ENCODE assay signal across 8 cellular contexts in genomic region chr3:130110622-130111169, GRCh38. TPM values are rescaled to one million over a fixed set of nuclear protein-coding genes. Genes with fewer than 3 reads are reported as not detected.
DNase-seq lines count a peak whose midpoint lies in the region; ATAC-seq and TF ChIP-seq lines count a peak whose summit lies in the region.
"Not testable (repeated sequence)": the region's sequence is repeated elsewhere in the genome, so short reads cannot be mapped to it uniquely, and the experiment has no call there.

No MANE protein-coding gene starts in this region.

- WGBS in ectodermal cell, 2 experiments, result 1 to 2% methylated on average over 16 to 17 of the region's 17 CpGs
- 10 to 15% methylated on average over 10 to 16 of the region's 17 CpGs for WGBS in testis, 2 donors

- H3K27ac ChIP-seq in Peyer's patch, result peak overlapping the region; percentile 84 to 90 (median 86)
- H3K27ac ChIP-seq in ectodermal cell (ENCODE audit: insufficient read depth, low read depth, low read length, poor library complexity, severe bottlenecking); iPS-20b (ENCODE audit: low read length): not testable (repeated sequence)
- peak overlapping the region; percentile 90 for H3K27ac ChIP-seq in osteoblast (ENCODE audit: low read depth, low read length)
- H3K27ac ChIP-seq in testis, result peak overlapping the region; percentile 67 to 72

- H3K4me1 ChIP-seq in Peyer's patch, result peaks cover 0 to 14% (median 0%) of the 10 kb centered on the region in 4 donors
- not testable (repeated sequence) for H3K4me1 ChIP-seq in ectodermal cell (ENCODE audit: control insufficient read depth, insufficient read depth, low read length); iPS-20b (ENCODE audit: insufficient read depth, low read length); testis
- peaks cover 11% of the 10 kb centered on the region for H3K4me1 ChIP-seq in osteoblast (ENCODE audit: insufficient read depth, low read length)

- TF ChIP-seq CTCF in Calu3 (IDR thresholded peaks at IDR 0.05; ENCODE audit: unreplicated experiment); Peyer's patch (IDR thresholded peaks at IDR 0.05); osteoblast (IDR thresholded peaks at IDR 0.05; ENCODE audit: extremely low read depth, low read depth, low read length); testis (IDR thresholded peaks at IDR 0.05): not testable (repeated sequence)

- H3K4me1 Mint-ChIP-seq in Calu3 (ENCODE audit: low read depth, unreplicated experiment), result peaks cover 27% of the 10 kb centered on the region
- H3K4me1 Mint-ChIP-seq in activated T-cell treated with anti-CD3 and anti-CD28 coated beads, Interleukin-2, amount 50 U/mL, for 72 hours (ENCODE audit: low read depth), result peaks cover 33% of the 10 kb centered on the region

- H3K79me2 ChIP-seq in osteoblast (ENCODE audit: insufficient read depth, low read length), result not testable (repeated sequence)

- intact Hi-C loops in Calu3 (cut with micrococcal nuclease; ENCODE audit: unreplicated experiment); testis (cut with DNase I; ENCODE audit: low total_unique reads): not testable (repeated sequence)

- H3K27me3 Mint-ChIP-seq in Calu3 (ENCODE audit: unreplicated experiment); activated T-cell treated with anti-CD3 and anti-CD28 coated beads, Interleukin-2, amount 50 U/mL, for 72 hours (ENCODE audit: low read depth): not testable (repeated sequence)

- H3K9me3 ChIP-seq in Peyer's patch; ectodermal cell (ENCODE audit: control insufficient read depth, low read length); iPS-20b (ENCODE audit: insufficient read depth, low read depth, low read length); osteoblast (ENCODE audit: low read depth, low read length); testis: not testable (repeated sequence)

- BruUV-seq in Calu3 (replicated peaks; lab: Mats Ljungman, UMichigan), result TSS peak; percentile 52

- H3K36me3 Mint-ChIP-seq in Calu3 (ENCODE audit: insufficient read depth, unreplicated experiment), result peaks cover 44% of the 10 kb centered on the region
- H3K36me3 Mint-ChIP-seq in activated T-cell treated with anti-CD3 and anti-CD28 coated beads, Interleukin-2, amount 50 U/mL, for 72 hours (ENCODE audit: insufficient read depth in 2 of 2), result not testable (repeated sequence)

- ATAC-seq in activated T-cell treated with anti-CD3 and anti-CD28 coated beads, Interleukin-2, amount 50 U/mL, for 72 hours (replicated peaks in 1 of 2), result not testable (repeated sequence)

- peak overlapping the region; percentile 79 for H3K27ac Mint-ChIP-seq in Calu3 (ENCODE audit: unreplicated experiment)
- H3K27ac Mint-ChIP-seq in activated T-cell treated with anti-CD3 and anti-CD28 coated beads, Interleukin-2, amount 50 U/mL, for 72 hours, result peak overlapping the region; percentile 63

- H4K20me1 ChIP-seq in osteoblast (ENCODE audit: insufficient read depth, low read length), result not testable (repeated sequence)

- CTCF ChIA-PET in Calu3 (lab: Charles Lee), result interaction anchor here (0.6 to 3.1 kb wide), 5 partner anchors 34 to 593 kb away, joined by 3 to 20 read pairs (median 8); no protein-coding TSS in a partner anchor

- in situ Hi-C loops in KBM-7 (cut with MboI; ENCODE audit: low pct_unique_long_range_greater_than_20kb, low sequenced_read_pairs), result not testable (repeated sequence)

- H3K4me3 ChIP-seq in Peyer's patch (peak overlapping the region; percentile 69 to 97 (median 78)), ectodermal cell (ENCODE audit: insufficient read depth, low read depth, low read length) (peak overlapping the region; percentile 77), iPS-20b (ENCODE audit: low read length) (peak overlapping the region; percentile 84), osteoblast (ENCODE audit: insufficient read depth, low read length) (peak overlapping the region; percentile 86), testis (peak overlapping the region; percentile 74 to 75)

- H3K36me3 ChIP-seq in Peyer's patch; ectodermal cell (ENCODE audit: control insufficient read depth, insufficient read depth, low read length); iPS-20b (ENCODE audit: insufficient read depth, low read depth, low read length); osteoblast (ENCODE audit: insufficient read depth, low read length); testis (ENCODE audit: low read depth, missing control alignments): not testable (repeated sequence)

- H2AFZ ChIP-seq in osteoblast (ENCODE audit: low read length), result peak overlapping the region; percentile 65

- H3K9ac ChIP-seq in iPS-20b (ENCODE audit: low read depth, low read length), result peak overlapping the region; percentile 78; the same call in 1 of the 2 replicates

- H3K4me2 ChIP-seq in osteoblast (ENCODE audit: insufficient read depth, low read length), result peak overlapping the region; percentile 84

- DNase-seq in Calu3 (peak; percentile 45), KBM-7 (peak; percentile 23), Peyer's patch (peak in 1 of 3 donors; percentile 52), osteoblast (ENCODE audit: insufficient read length, low spot score, missing footprints) (peak; percentile 22)
- peak in 1 of 2 donors; percentile 16 for DNase-seq in activated T-cell treated with anti-CD3 and anti-CD28 coated beads, Interleukin-2, amount 50 U/mL, for 72 hours
- DNase-seq in testis, result not testable (repeated sequence)

- H3K9me3 Mint-ChIP-seq in Calu3 (ENCODE audit: low read depth, unreplicated experiment); activated T-cell treated with anti-CD3 and anti-CD28 coated beads, Interleukin-2, amount 50 U/mL, for 72 hours: not testable (repeated sequence)

- peak overlapping the region; percentile 93 for H3K4me3 Mint-ChIP-seq in Calu3 (ENCODE audit: low read depth, unreplicated experiment)
- peak overlapping the region; percentile 94 to 97 for H3K4me3 Mint-ChIP-seq in activated T-cell treated with anti-CD3 and anti-CD28 coated beads, Interleukin-2, amount 50 U/mL, for 72 hours

- not testable (repeated sequence) for H3K27me3 ChIP-seq in Peyer's patch; ectodermal cell (ENCODE audit: control insufficient read depth, insufficient read depth, low read length, poor library complexity, severe bottlenecking); iPS-20b (ENCODE audit: insufficient read depth, low read length); osteoblast (ENCODE audit: insufficient read depth, low read length); testis

- not testable (repeated sequence) for TF ChIP-seq POLR2A in Peyer's patch (IDR thresholded peaks at IDR 0.05); testis (IDR thresholded peaks at IDR 0.05)

RNA-seq across cellular contexts. Expression of gene ALG1L2, which starts 29.1 kb away (rescaled TPM):
- 1.6 and 2.0 TPM in 2 replicates for total RNA-seq in Calu3 (2022)
- total RNA-seq in Peyer's patch, result 1 to 10 TPM in 1 of 4 donors, not detected in 3; 2.4 TPM
- not detected for total RNA-seq in activated T-cell treated with anti-CD3 and anti-CD28 coated beads, Interleukin-2, amount 50 U/mL, for 72 hours
- polyA plus RNA-seq in ectodermal cell (2013, experiment 1 of 4), result 0.85 TPM
- polyA plus RNA-seq in ectodermal cell (2013, experiment 2 of 4), result 1.5 TPM
- not detected for polyA plus RNA-seq in ectodermal cell (2013, experiment 3 of 4)
- polyA plus RNA-seq in ectodermal cell (2013, experiment 4 of 4), result 0.49 TPM
- 0.29 TPM in 1 of 2 replicates, not detected in the other for total RNA-seq in osteoblast
- not detected for total RNA-seq in testis
- polyA plus RNA-seq in testis (ENCODE audit: insufficient read depth, low read depth, low replicate concordance), result not detected
